Comparison of ENCODE assay signal across 13 cellular contexts in the genomic region with DNA sequence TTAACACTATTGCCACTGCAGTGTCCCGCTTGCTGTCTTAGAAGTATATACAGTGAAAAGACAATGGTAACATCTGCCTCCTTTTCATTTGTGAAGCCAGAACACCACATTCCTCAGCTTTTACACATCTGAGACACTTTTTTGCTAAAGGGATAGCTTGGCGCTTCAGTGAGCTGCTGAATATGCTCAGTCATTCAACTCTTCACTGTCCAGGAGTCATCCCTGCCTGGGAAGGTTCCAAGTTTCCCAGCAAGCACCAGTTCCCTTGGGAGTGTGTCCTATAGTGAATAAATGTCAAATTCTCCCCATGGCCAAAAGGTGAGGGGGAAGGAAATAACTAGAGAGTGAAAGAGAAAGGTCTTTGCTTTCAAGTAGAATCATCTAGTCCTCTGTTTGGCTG. TPM values are rescaled to one million over a fixed set of nuclear protein-coding genes. Genes with fewer than 3 reads are reported as not detected.
A peak's percentile ranks its signal among the peaks of the same experiment; 100 is the strongest.
DNase-seq lines count a peak whose midpoint lies in the region; TF ChIP-seq lines count a peak whose summit lies in the region.
"Had no signal": no experiment of that assay in that cellular context is flagged by ENCODE, and none has a peak within 500 bp of the region (broad histone marks: within the 10 kb centered on the region; RNA-seq: fewer than 3 reads in every experiment).

No MANE protein-coding gene starts in this region.

- no peak for TF ChIP-seq POLR2A in sigmoid colon (IDR thresholded peaks at IDR 0.05)

- no peaks in the 10 kb centered on the region for H3K27me3 ChIP-seq in sigmoid colon
- H3K27me3 ChIP-seq: BLaER1 treated with 17β-estradiol and CSF1 and Interleukin-3, amounts not matched to agents 10 nM and 100 nM had no signal

- TF ChIP-seq CTCF in AG04449 (IDR thresholded peaks at IDR 0.05; ENCODE audit: insufficient read depth, low read length, missing control alignments) (no peak), sigmoid colon (IDR thresholded peaks at IDR 0.05) (no peak)

- peaks cover 0 to 25% (median 12%) of the 10 kb centered on the region in 4 donors for H3K4me1 ChIP-seq in sigmoid colon
- H3K4me1 ChIP-seq: BLaER1 treated with 17β-estradiol and CSF1 and Interleukin-3, amounts not matched to agents 10 nM and 100 nM had no signal

- no peak overlapping the region for H3K27ac ChIP-seq in sigmoid colon
- H3K27ac ChIP-seq: BLaER1 treated with 17β-estradiol and CSF1 and Interleukin-3, amounts not matched to agents 10 nM and 100 nM had no signal

- peaks cover 6 to 53% (median 9%) of the 10 kb centered on the region in 4 donors for H3K36me3 ChIP-seq in sigmoid colon

- H3K27me3 Mint-ChIP-seq in immature natural killer cell (ENCODE audit: low read depth in 3 of 3): no peaks in the 10 kb centered on the region
- H3K27me3 Mint-ChIP-seq: IgD-negative memory B cell had no signal

- no peak overlapping the region for H3K27ac Mint-ChIP-seq in immature natural killer cell
- H3K27ac Mint-ChIP-seq: IgD-negative memory B cell had no signal

- TF ChIP-seq EP300 in sigmoid colon (IDR thresholded peaks at IDR 0.05): no peak

- POLR2A ChIA-PET in AG04449 (lab: Yijun Ruan, JAX): no interaction called here

- no peaks in the 10 kb centered on the region for H3K9me3 ChIP-seq in sigmoid colon
- H3K9me3 ChIP-seq: BLaER1 treated with 17β-estradiol and CSF1 and Interleukin-3, amounts not matched to agents 10 nM and 100 nM had no signal

- CTCF ChIA-PET in AG04449 (lab: Yijun Ruan, JAX): interaction anchor here (0.9 to 9.7 kb wide), 6 partner anchors 11 to 110 kb away, joined by 3 to 239 read pairs (median 5); partner anchors contain the start of gene RBBP5

- peaks cover 0 to under 1% of the 10 kb centered on the region in 2 donors for H3K4me1 Mint-ChIP-seq in immature natural killer cell
- H3K4me1 Mint-ChIP-seq: IgD-negative memory B cell had no signal

- no peak overlapping the region for H3K4me3 ChIP-seq in AG04449 (ENCODE audit: low read depth, low read length)
- no peak overlapping the region for H3K4me3 ChIP-seq in sigmoid colon
- H3K4me3 ChIP-seq: BLaER1 treated with 17β-estradiol and CSF1 and Interleukin-3, amounts not matched to agents 10 nM and 100 nM had no signal

- DNase-seq in AG04449 (ENCODE audit: low read depth, low spot score) (peak; percentile 56), HK-2 (ENCODE audit: unreplicated experiment) (peak; percentile 73), astrocyte of the hippocampus (ENCODE audit: low read depth, low spot score) (peak; percentile 46), hepatic stellate cell (ENCODE audit: low spot score) (peak; percentile 51), sigmoid colon (no peak), GF-D8 (lab: John Stamatoyannopoulos, UW) (no peak), T1000 (lab: John Stamatoyannopoulos, UW) (no peak), immature natural killer cell (no peak)
- DNase-seq: activated T-cell treated with anti-CD3 and anti-CD28 coated beads, Interleukin-2, amount 50 U/mL, for 4 hours; NCI-H1436 had no signal

- no peak overlapping the region for H3K4me3 Mint-ChIP-seq in immature natural killer cell
- H3K4me3 Mint-ChIP-seq: activated T-cell treated with anti-CD3 and anti-CD28 coated beads, Interleukin-2, amount 50 U/mL, for 4 hours; IgD-negative memory B cell; mesothelial cell of epicardium had no signal

- 95 to 96% methylated on average over 2 of the region's 2 CpGs for WGBS in sigmoid colon, 2 donors

- H3K36me3 Mint-ChIP-seq in immature natural killer cell: peaks cover 27 to 42% (median 30%) of the 10 kb centered on the region in 3 donors

- H3K9me3 Mint-ChIP-seq in immature natural killer cell: no peaks in the 10 kb centered on the region
- H3K9me3 Mint-ChIP-seq: activated T-cell treated with anti-CD3 and anti-CD28 coated beads, Interleukin-2, amount 50 U/mL, for 4 hours; IgD-negative memory B cell; mesothelial cell of epicardium had no signal

- intact Hi-C loops in sigmoid colon (cut with DNase I): loop anchor here (10.0 kb wide), 1 partner anchor 162 kb away; no protein-coding TSS in a partner anchor

RNA-seq across cellular contexts. Expression of gene RBBP5, which starts 25.4 kb away (rescaled TPM):
- total RNA-seq in sigmoid colon: 10 to 100 TPM; 12.2 to 36.5 (median 13.9) TPM
- polyA plus RNA-seq in sigmoid colon (1 to 10 TPM; 6.6 to 8.1 (median 7.8) TPM), immature natural killer cell (10 to 100 TPM; 11.2 to 20.1 (median 15.5) TPM)

Comparison
In these comparisons a context has a peak if more than half of its experiments do, and no peak if none do; other contexts are left out.
1. DNase-seq: peak in AG04449 (single experiment), HK-2 (single experiment), astrocyte of the hippocampus (single experiment) and hepatic stellate cell (single experiment); none in sigmoid colon (single experiment), GF-D8 (single experiment), T1000 (single experiment) and immature natural killer cell (0 of 3).